ENCODE assay signal across 8 cellular contexts in genomic region chr10:79608505-79609375, GRCh38. TPM values are rescaled to one million over a fixed set of nuclear protein-coding genes. Genes with fewer than 3 reads are reported as not detected.
DNase-seq lines count a peak whose midpoint lies in the region; ATAC-seq and TF ChIP-seq lines count a peak whose summit lies in the region.

No MANE protein-coding gene starts in this region.

- WGBS in testis, 2 donors, result 66 to 67% methylated on average over 20 of the region's 20 CpGs

- intact Hi-C loops in A673 (cut with micrococcal nuclease; ENCODE audit: unreplicated experiment), result loop anchor here (10.0 kb wide), 1 partner anchor 234 kb away; no protein-coding TSS in a partner anchor
- intact Hi-C loops in testis (cut with DNase I; ENCODE audit: low total_unique reads), result no loop called here

- H3K36me3 ChIP-seq in A673 (ENCODE audit: insufficient read depth, low read length, poor library complexity, severe bottlenecking) (no peaks in the 10 kb centered on the region), testis (ENCODE audit: low read depth, missing control alignments) (no peaks in the 10 kb centered on the region)

- CTCF ChIA-PET in A673 (lab: Charles Lee), result no interaction called here

- TF ChIP-seq CTCF in A673 (conservative IDR thresholded peaks at IDR 0.05; ENCODE audit: low read depth, low read length), result peak; percentile 68
- TF ChIP-seq CTCF in GM10266 (IDR thresholded peaks at IDR 0.05; ENCODE audit: control insufficient read depth, insufficient read depth, low read depth, missing control alignments), result peak; percentile 50
- TF ChIP-seq CTCF in testis (IDR thresholded peaks at IDR 0.05), result peak; percentile 14 to 50 (median 23)

- BruUV-seq in A673 (replicated peaks; lab: Mats Ljungman, UMichigan), result no TSS peak

- POLR2A ChIA-PET in A673 (lab: Charles Lee; ENCODE audit: low non-redundant PET), result no interaction called here

- DNase-seq in A673 (ENCODE audit: low spot score) (peak; percentile 39), GM10266 (ENCODE audit: extremely low spot score) (peak; percentile 22), NAMALWA (ENCODE audit: low spot score) (peak; percentile 54), iris pigment epithelial cell (ENCODE audit: low read depth) (peak; percentile 4), testis (peak; percentile 30), GF-D8 (lab: John Stamatoyannopoulos, UW) (no peak)
- DNase-seq in activated naive CD4-positive, alpha-beta T cell treated with anti-CD3 and anti-CD28 coated beads, Interleukin-2, amount 50 U/mL, for 16 hours, result peak; percentile 45

- H3K4me1 ChIP-seq in A673 (ENCODE audit: insufficient read depth, low read length, poor library complexity, severe bottlenecking) (no peaks in the 10 kb centered on the region), testis (no peaks in the 10 kb centered on the region)

- H3K27me3 ChIP-seq in A673 (replicated peaks; ENCODE audit: insufficient read depth, low read depth, low read length, poor library complexity) (no peaks in the 10 kb centered on the region), testis (no peaks in the 10 kb centered on the region)

- no peak for TF ChIP-seq POLR2A in testis (IDR thresholded peaks at IDR 0.05)

- H3K27ac ChIP-seq in A673 (ENCODE audit: low read depth, low read length, poor library complexity, severe bottlenecking) (no peak overlapping the region), testis (no peak overlapping the region)

- H3K9me3 ChIP-seq in A673 (ENCODE audit: low read depth, low read length, poor library complexity, severe bottlenecking) (no peaks in the 10 kb centered on the region), testis (no peaks in the 10 kb centered on the region)

- no peak for ATAC-seq in HG03095 (IDR thresholded peaks at IDR 0.05; ENCODE audit: unreplicated experiment)

- no peak overlapping the region for H3K4me3 ChIP-seq in A673 (ENCODE audit: low read depth, low read length, poor library complexity, severe bottlenecking)
- H3K4me3 ChIP-seq in testis, result no peak overlapping the region

RNA-seq across cellular contexts. Expression of gene SFTPA1, which starts 2.0 kb away (rescaled TPM):
- total RNA-seq in A673 (2021) (not detected in 2 replicates), testis (not detected)
- not detected for polyA plus RNA-seq in testis (ENCODE audit: insufficient read depth, low read depth, low replicate concordance)

RNA-seq across cellular contexts. Expression of gene SFTPA2, which starts 48.5 kb away (rescaled TPM):
- not detected in 2 replicates for total RNA-seq in A673 (2021)
- under 1 TPM in 1 of 2 donors, not detected in 1; 0.31 TPM for total RNA-seq in testis
- polyA plus RNA-seq in testis (ENCODE audit: insufficient read depth, low read depth, low replicate concordance), result not detected
